30 cellular contexts compared by ENCODE assay signal in the genomic region with DNA sequence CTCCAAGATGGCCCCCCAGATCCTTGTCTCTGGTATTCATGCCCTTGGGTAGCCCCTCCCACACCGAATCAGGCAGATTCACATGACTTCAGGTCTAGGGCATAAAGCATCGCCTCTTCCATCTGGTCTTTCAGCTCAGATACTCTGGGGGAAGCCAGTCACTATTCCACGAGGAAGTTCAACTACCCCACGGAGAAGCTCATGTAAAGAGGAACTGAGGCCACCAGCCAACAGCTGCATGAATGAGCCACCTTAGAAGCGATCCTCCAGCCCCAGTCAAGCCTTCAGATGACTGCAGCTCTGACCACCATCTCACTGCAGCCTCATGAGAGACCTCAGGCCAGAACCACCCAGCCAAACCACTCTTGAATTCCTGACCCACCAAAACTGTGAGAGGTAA.
"Had no signal": no experiment of that assay in that cellular context is flagged by ENCODE, and none has a peak within 500 bp of the region (broad histone marks: within the 10 kb centered on the region; RNA-seq: fewer than 3 reads in every experiment).

No MANE protein-coding gene starts in this region.

- H3K27ac Mint-ChIP-seq: dendritic cell treated with granulocyte-macrophage colony-stimulating factor and Interleukin-4, amounts not matched to agents 40 ng/mL and 50 ng/mL, for 4 days; immature natural killer cell; memory B cell; natural killer cell; stimulated activated effector memory CD8-positive, alpha-beta T cell treated with anti-CD3 and anti-CD28 coated beads, Interleukin-12 subunit alpha, Interleukin-12 subunit beta, amount 100 ng/mL, for 72 hours had no signal

- ATAC-seq: natural killer cell; psoas muscle; right cardiac atrium; stimulated activated effector memory CD8-positive, alpha-beta T cell treated with anti-CD3 and anti-CD28 coated beads, Interleukin-12 subunit alpha, Interleukin-12 subunit beta, amount 100 ng/mL, for 72 hours had no signal

- DNase-seq: colonic mucosa; effector CD8-positive, alpha-beta T cell; erythroblast; esophagus squamous epithelium; foreskin melanocyte; glutamatergic neuron; heart right ventricle; hippocampal formation; immature natural killer cell; islet precursor cell; kidney glomerular epithelial cell; natural killer cell; nucleus accumbens; ovary; posterior cingulate gyrus; psoas muscle; right cardiac atrium; sigmoid colon; stimulated activated CD4-positive, alpha-beta T cell treated with anti-CD3 and anti-CD28 coated beads, Interleukin-2, amount 100 ng/mL, for 24 hours; stimulated activated CD4-positive, alpha-beta T cell treated with anti-CD3 and anti-CD28 coated beads, Interleukin-4, amount 100 ng/mL, for 24 hours; stimulated activated naive CD4-positive, alpha-beta T cell treated with Interleukin-2 at 50 U/mL for 16 hours; stomach; thyroid gland; trophoblast cell had no signal

- H3K9me3 ChIP-seq: colonic mucosa, ovary, psoas muscle, sigmoid colon, thyroid gland, vagina had no signal

- H3K4me3 ChIP-seq: colonic mucosa, esophagus squamous epithelium, heart right ventricle, lung, ovary, psoas muscle, sigmoid colon, stomach, thyroid gland, vagina had no signal

- H3K4me3 Mint-ChIP-seq: dendritic cell treated with granulocyte-macrophage colony-stimulating factor and Interleukin-4, amounts not matched to agents 40 ng/mL and 50 ng/mL, for 4 days; immature natural killer cell; memory B cell; natural killer cell; neural crest cell; stimulated activated effector memory CD8-positive, alpha-beta T cell treated with anti-CD3 and anti-CD28 coated beads, Interleukin-12 subunit alpha, Interleukin-12 subunit beta, amount 100 ng/mL, for 72 hours had no signal

- H3K4me1 Mint-ChIP-seq: immature natural killer cell, memory B cell, natural killer cell had no signal

- H3K4me1 ChIP-seq: colonic mucosa, sigmoid colon, stomach, vagina had no signal

- H3K9me3 Mint-ChIP-seq: immature natural killer cell; natural killer cell; stimulated activated effector memory CD8-positive, alpha-beta T cell treated with anti-CD3 and anti-CD28 coated beads, Interleukin-12 subunit alpha, Interleukin-12 subunit beta, amount 100 ng/mL, for 72 hours had no signal

- H3K36me3 ChIP-seq: colonic mucosa, esophagus squamous epithelium, heart right ventricle, ovary, sigmoid colon, stomach, thyroid gland, vagina had no signal

- H3K27me3 ChIP-seq: colonic mucosa, heart right ventricle, ovary, sigmoid colon, stomach, thyroid gland, vagina had no signal

- H3K27ac ChIP-seq: colonic mucosa, esophagus squamous epithelium, ovary, psoas muscle, sigmoid colon, stomach, thyroid gland, vagina had no signal

- H3K36me3 Mint-ChIP-seq: immature natural killer cell; memory B cell; natural killer cell; stimulated activated effector memory CD8-positive, alpha-beta T cell treated with anti-CD3 and anti-CD28 coated beads, Interleukin-12 subunit alpha, Interleukin-12 subunit beta, amount 100 ng/mL, for 72 hours had no signal
